In the genomic region with DNA sequence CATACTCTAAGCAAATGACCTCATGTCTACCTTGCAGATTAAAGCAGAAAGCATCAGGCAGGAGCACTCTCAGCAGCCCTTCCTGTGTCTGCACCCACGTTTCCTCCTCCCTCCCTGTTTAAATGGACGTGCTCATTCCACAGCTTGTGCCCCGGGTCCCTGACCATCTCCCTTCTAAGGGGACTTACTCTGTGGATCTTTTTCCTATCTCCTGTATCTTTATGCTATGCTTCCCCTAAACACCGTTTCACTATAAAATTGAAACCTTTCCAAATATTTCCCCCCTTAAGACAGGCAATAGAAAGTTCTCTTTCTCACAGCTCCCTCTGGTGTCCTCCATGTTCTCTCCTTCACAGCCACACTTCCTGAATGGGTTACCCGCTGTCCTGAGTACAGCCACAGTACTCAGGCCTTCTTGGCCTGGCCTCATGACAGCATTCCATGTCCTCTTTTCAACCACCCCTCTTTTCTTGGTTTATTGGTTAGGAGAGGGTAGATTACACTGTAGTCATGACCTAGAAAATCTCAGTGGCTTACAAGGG, we compare ENCODE assay signal across 13 cellular contexts. TPM values are rescaled to one million over a fixed set of nuclear protein-coding genes. Genes with fewer than 3 reads are reported as not detected.
DNase-seq lines count a peak whose midpoint lies in the region; ATAC-seq and TF ChIP-seq lines count a peak whose summit lies in the region.
"Had no signal": no experiment of that assay in that cellular context is flagged by ENCODE, and none has a peak within 500 bp of the region (broad histone marks: within the 10 kb centered on the region; RNA-seq: fewer than 3 reads in every experiment).

No MANE protein-coding gene starts in this region.

- H3K4me1 Mint-ChIP-seq in activated naive CD4-positive, alpha-beta T cell treated with anti-CD3 and anti-CD28 coated beads, Interleukin-2, amount 10 ng/mL, durations not matched to agents 7 days and 5 days = peaks cover 58% of the 10 kb centered on the region
- peaks cover 50 to 58% (median 50%) of the 10 kb centered on the region in 3 donors for H3K4me1 Mint-ChIP-seq in T-cell
- H3K4me1 Mint-ChIP-seq in central memory CD8-positive, alpha-beta T cell = peaks cover 42% of the 10 kb centered on the region

- no peak overlapping the region for H3K27ac ChIP-seq in upper lobe of right lung
- H3K27ac ChIP-seq: breast epithelium, ovary had no signal

- no peak for DNase-seq in activated naive CD4-positive, alpha-beta T cell treated with anti-CD3 and anti-CD28 coated beads, Interleukin-2, amount 10 ng/mL, durations not matched to agents 7 days and 5 days
- DNase-seq in activated naive CD4-positive, alpha-beta T cell treated with Interleukin-2 at 50 U/mL for 16 hours = no peak
- DNase-seq in T-cell (peak in 1 of 34 experiments; percentile 21), upper lobe of right lung (no peak), BE2C (no peak), hepatic stellate cell (ENCODE audit: low spot score) (no peak), GM10266 (ENCODE audit: extremely low spot score) (no peak)
- DNase-seq in central memory CD8-positive, alpha-beta T cell (ENCODE audit: low spot score in 2 of 2) = no peak
- DNase-seq: foreskin fibroblast, mesendoderm, NCI-H1105 treated with DMSO at 0.1 percent for 48 hours, ovary had no signal

- H3K27me3 ChIP-seq in upper lobe of right lung (no peaks in the 10 kb centered on the region), BE2C (no peaks in the 10 kb centered on the region)
- H3K27me3 ChIP-seq: breast epithelium, ovary had no signal

- no peak for TF ChIP-seq CTCF in upper lobe of right lung (IDR thresholded peaks at IDR 0.05)
- TF ChIP-seq CTCF in BE2C (IDR thresholded peaks at IDR 0.05; ENCODE audit: low read depth, low read length) = no peak
- no peak for TF ChIP-seq CTCF in GM10266 (IDR thresholded peaks at IDR 0.05; ENCODE audit: control insufficient read depth, insufficient read depth, low read depth, missing control alignments)

- peak overlapping the region; percentile 21 for H3K4me3 Mint-ChIP-seq in activated naive CD4-positive, alpha-beta T cell treated with anti-CD3 and anti-CD28 coated beads, Interleukin-2, amount 10 ng/mL, durations not matched to agents 7 days and 5 days
- H3K4me3 Mint-ChIP-seq in T-cell = peak overlapping the region; percentile 57 to 70 (median 59)
- H3K4me3 Mint-ChIP-seq in central memory CD8-positive, alpha-beta T cell = peak overlapping the region; percentile 66

- H3K27me3 Mint-ChIP-seq in activated naive CD4-positive, alpha-beta T cell treated with anti-CD3 and anti-CD28 coated beads, Interleukin-2, amount 10 ng/mL, durations not matched to agents 7 days and 5 days = no peaks in the 10 kb centered on the region
- peaks cover 2 to 3% of the 10 kb centered on the region in 2 donors for H3K27me3 Mint-ChIP-seq in T-cell
- no peaks in the 10 kb centered on the region for H3K27me3 Mint-ChIP-seq in central memory CD8-positive, alpha-beta T cell

- ATAC-seq in T-cell (replicated peaks in 1 of 4) (no peak), upper lobe of right lung (peak; percentile 12)
- ATAC-seq in central memory CD8-positive, alpha-beta T cell (replicated peaks; ENCODE audit: extremely low read depth, poor library complexity, severe bottlenecking) = no peak

- intact Hi-C loops in upper lobe of right lung (cut with DNase I) = no loop called here

- H3K9me3 Mint-ChIP-seq in activated naive CD4-positive, alpha-beta T cell treated with anti-CD3 and anti-CD28 coated beads, Interleukin-2, amount 10 ng/mL, durations not matched to agents 7 days and 5 days = no peaks in the 10 kb centered on the region
- H3K9me3 Mint-ChIP-seq in T-cell = no peaks in the 10 kb centered on the region
- no peaks in the 10 kb centered on the region for H3K9me3 Mint-ChIP-seq in central memory CD8-positive, alpha-beta T cell

- H3K36me3 ChIP-seq in upper lobe of right lung = peaks cover 9% of the 10 kb centered on the region
- H3K36me3 ChIP-seq in BE2C = no peaks in the 10 kb centered on the region
- H3K36me3 ChIP-seq: breast epithelium, ovary had no signal

- H3K4me1 ChIP-seq in upper lobe of right lung (no peaks in the 10 kb centered on the region), BE2C (no peaks in the 10 kb centered on the region)
- H3K4me1 ChIP-seq: breast epithelium had no signal

- POLR2A ChIA-PET in T-cell (lab: Charles Lee) = interaction anchor here in 1 of 2 donors (1.1 kb wide), 1 partner anchor 38 kb away, joined by 3 read pairs; no protein-coding TSS in a partner anchor

- H3K27ac Mint-ChIP-seq in activated naive CD4-positive, alpha-beta T cell treated with anti-CD3 and anti-CD28 coated beads, Interleukin-2, amount 10 ng/mL, durations not matched to agents 7 days and 5 days = peak overlapping the region; percentile 83
- peak overlapping the region; percentile 78 to 87 for H3K27ac Mint-ChIP-seq in T-cell
- peak overlapping the region; percentile 88 for H3K27ac Mint-ChIP-seq in central memory CD8-positive, alpha-beta T cell (ENCODE audit: low read depth)

- H3K9me3 ChIP-seq in upper lobe of right lung (no peaks in the 10 kb centered on the region), BE2C (no peaks in the 10 kb centered on the region)
- H3K9me3 ChIP-seq: breast epithelium, ovary had no signal

- H3K36me3 Mint-ChIP-seq in activated naive CD4-positive, alpha-beta T cell treated with anti-CD3 and anti-CD28 coated beads, Interleukin-2, amount 10 ng/mL, durations not matched to agents 7 days and 5 days = peaks cover 29% of the 10 kb centered on the region
- H3K36me3 Mint-ChIP-seq in T-cell = peaks cover 12% of the 10 kb centered on the region
- peaks cover 7% of the 10 kb centered on the region for H3K36me3 Mint-ChIP-seq in central memory CD8-positive, alpha-beta T cell (ENCODE audit: insufficient read depth)

- CTCF ChIA-PET in activated naive CD4-positive, alpha-beta T cell treated with anti-CD3 and anti-CD28 coated beads, Interleukin-2, amount 10 ng/mL, durations not matched to agents 7 days and 5 days (lab: Charles Lee) = interaction anchor here (0.7 to 1.5 kb wide), 5 partner anchors 38 to 540 kb away, joined by 3 to 7 read pairs (median 4); no protein-coding TSS in a partner anchor
- CTCF ChIA-PET in T-cell (lab: Charles Lee) = interaction anchor here in 1 of 2 donors (1.2 kb wide), 1 partner anchor 169 kb away, joined by 5 read pairs; a partner anchor contains a TSS

- no peak overlapping the region for H3K4me3 ChIP-seq in upper lobe of right lung
- no peak overlapping the region for H3K4me3 ChIP-seq in BE2C (ENCODE audit: low read depth, low read length)
- H3K4me3 ChIP-seq: breast epithelium, ovary had no signal

RNA-seq across cellular contexts. Expression of a gene that starts 41.1 kb away (rescaled TPM):
- total RNA-seq in T-cell = 10 to 100 TPM; 14.8 to 25.2 (median 21.9) TPM
- 26.6 TPM for total RNA-seq in upper lobe of right lung
- 19.6 TPM for polyA plus RNA-seq in BE2C (2012; ENCODE audit: insufficient read depth, insufficient read length, low read depth)
